ENCODE assay signal across 1 cellular context in genomic region chr12:114658002-114658441, GRCh38.
TF ChIP-seq lines count a peak whose summit lies in the region.

No MANE protein-coding gene starts in this region.

TF ChIP-seq in HepG2, 621 proteins besides CTCF, POLR2A, EP300 and RAD21 (continues in another document):
- peak; percentile 37; the same call in 1 of the 2 replicates for TF ChIP-seq HNF4G (IDR thresholded peaks at IDR 0.05; ENCODE audit: borderline replicate concordance, low read depth, low read length)
- no peak for TF ChIP-seq HNF4G (CRISPR knock-in tag; IDR thresholded peaks at IDR 0.05; ENCODE audit: borderline replicate concordance, low read depth)
- peak; percentile 94; the same call in 1 of the 2 replicates for TF ChIP-seq THRA (CRISPR knock-in tag; IDR thresholded peaks at IDR 0.05; ENCODE audit: borderline replicate concordance)
- TF ChIP-seq ZNF598 (CRISPR knock-in tag; IDR thresholded peaks at IDR 0.05; ENCODE audit: borderline replicate concordance) = no peak
- peak; percentile 78 for TF ChIP-seq FOXA3 (CRISPR knock-in tag; IDR thresholded peaks at IDR 0.05)
- no peak for TF ChIP-seq ZNF670 (CRISPR knock-in tag; IDR thresholded peaks at IDR 0.05; ENCODE audit: borderline replicate concordance)
- no peak for TF ChIP-seq ZNF543 (CRISPR knock-in tag; IDR thresholded peaks at IDR 0.05)
- TF ChIP-seq BCL6 (CRISPR knock-in tag; IDR thresholded peaks at IDR 0.05) = peak; percentile 85
- TF ChIP-seq MEIS2 (CRISPR knock-in tag; IDR thresholded peaks at IDR 0.05) = no peak
- no peak for TF ChIP-seq PAX8 (CRISPR knock-in tag; IDR thresholded peaks at IDR 0.05; ENCODE audit: borderline replicate concordance)
- no peak for TF ChIP-seq ZBTB44 (CRISPR knock-in tag; IDR thresholded peaks at IDR 0.05)
- no peak for TF ChIP-seq MXD1 (CRISPR knock-in tag; IDR thresholded peaks at IDR 0.05)
- TF ChIP-seq CREB1 (IDR thresholded peaks at IDR 0.05) = no peak
- no peak for TF ChIP-seq CREB1 (CRISPR knock-in tag; IDR thresholded peaks at IDR 0.05)
- TF ChIP-seq SIX1 (CRISPR knock-in tag; IDR thresholded peaks at IDR 0.05; ENCODE audit: borderline replicate concordance) = peak; percentile 45; the same call in 1 of the 2 replicates
- no peak for TF ChIP-seq ZNF24 (IDR thresholded peaks at IDR 0.05)
- peak; percentile 44; the same call in 1 of the 2 replicates for TF ChIP-seq RXRA (CRISPR knock-in tag; IDR thresholded peaks at IDR 0.05)
- TF ChIP-seq SIX4 (CRISPR knock-in tag; IDR thresholded peaks at IDR 0.05) = peak; percentile 77
- TF ChIP-seq PAXIP1 (CRISPR knock-in tag; conservative IDR thresholded peaks at IDR 0.05) = peak; percentile 76
- peak; percentile 90 for TF ChIP-seq RXRB (CRISPR knock-in tag; IDR thresholded peaks at IDR 0.05; ENCODE audit: borderline replicate concordance)
- peak; percentile 43; the same call in 1 of the 2 replicates for TF ChIP-seq RCOR2 (CRISPR knock-in tag; IDR thresholded peaks at IDR 0.05)
- no peak for TF ChIP-seq ZNF549 (CRISPR knock-in tag; IDR thresholded peaks at IDR 0.05)
- TF ChIP-seq ZNF772 (CRISPR knock-in tag; IDR thresholded peaks at IDR 0.05) = no peak
- peak; percentile 47 to 49; a peak in 3 of 4 replicates for TF ChIP-seq NR2F1 (CRISPR knock-in tag; IDR thresholded peaks at IDR 0.05)
- 0 out of 2 replicates have a peak, but pooled peaks have one; percentile 10 for TF ChIP-seq ZNF264 (CRISPR knock-in tag; IDR thresholded peaks at IDR 0.05)
- peak; percentile 52; the same call in 1 of the 2 replicates for TF ChIP-seq SAP130 (CRISPR knock-in tag; IDR thresholded peaks at IDR 0.05; ENCODE audit: low read depth)
- no peak for TF ChIP-seq ZNF281 (CRISPR knock-in tag; IDR thresholded peaks at IDR 0.05; ENCODE audit: borderline replicate concordance)
- TF ChIP-seq MIXL1 (CRISPR knock-in tag; IDR thresholded peaks at IDR 0.05) = 0 out of 2 replicates have a peak, but pooled peaks have one; percentile 16
- TF ChIP-seq TCF7L2 (IDR thresholded peaks at IDR 0.05; ENCODE audit: low read depth, low read length) = peak; percentile 64
- TF ChIP-seq LCORL (IDR thresholded peaks at IDR 0.05) = no peak; the same call in 1 of the 2 replicates
- peak; percentile 65; the same call in 1 of the 2 replicates for TF ChIP-seq LCORL (CRISPR knock-in tag; IDR thresholded peaks at IDR 0.05)
- 0 out of 2 replicates have a peak, but pooled peaks have one; percentile 30 for TF ChIP-seq RERE (CRISPR knock-in tag; IDR thresholded peaks at IDR 0.05; ENCODE audit: low read depth)
- no peak for TF ChIP-seq FOXA1 (IDR thresholded peaks at IDR 0.05)
- TF ChIP-seq FOXA1 (CRISPR knock-in tag; IDR thresholded peaks at IDR 0.05) = peak; percentile 77
- TF ChIP-seq GATA4 (IDR thresholded peaks at IDR 0.05; ENCODE audit: borderline replicate concordance, low read depth) = peak; percentile 86; the same call in 1 of the 2 replicates
- peak; percentile 86 for TF ChIP-seq RARA (CRISPR knock-in tag; IDR thresholded peaks at IDR 0.05)
- TF ChIP-seq FOXO4 (CRISPR knock-in tag; conservative IDR thresholded peaks at IDR 0.05) = no peak
- TF ChIP-seq HDAC2 (CRISPR knock-in tag; IDR thresholded peaks at IDR 0.05) = 0 out of 2 replicates have a peak, but pooled peaks have one; percentile 55
- TF ChIP-seq HOXA9 (CRISPR knock-in tag; IDR thresholded peaks at IDR 0.05; ENCODE audit: borderline replicate concordance) = no peak
- TF ChIP-seq STAT6 (CRISPR knock-in tag; IDR thresholded peaks at IDR 0.05; ENCODE audit: borderline replicate concordance) = 0 out of 2 replicates have a peak, but pooled peaks have one; percentile 55
- 0 out of 2 replicates have a peak, but pooled peaks have one; percentile 38 for TF ChIP-seq CEBPG (CRISPR knock-in tag; IDR thresholded peaks at IDR 0.05)
- peak; percentile 44; the same call in 1 of the 2 replicates for TF ChIP-seq HDAC1 (CRISPR knock-in tag; IDR thresholded peaks at IDR 0.05)
- TF ChIP-seq GATAD2A (CRISPR knock-in tag; IDR thresholded peaks at IDR 0.05) = peak; percentile 87
